In the genomic region with DNA sequence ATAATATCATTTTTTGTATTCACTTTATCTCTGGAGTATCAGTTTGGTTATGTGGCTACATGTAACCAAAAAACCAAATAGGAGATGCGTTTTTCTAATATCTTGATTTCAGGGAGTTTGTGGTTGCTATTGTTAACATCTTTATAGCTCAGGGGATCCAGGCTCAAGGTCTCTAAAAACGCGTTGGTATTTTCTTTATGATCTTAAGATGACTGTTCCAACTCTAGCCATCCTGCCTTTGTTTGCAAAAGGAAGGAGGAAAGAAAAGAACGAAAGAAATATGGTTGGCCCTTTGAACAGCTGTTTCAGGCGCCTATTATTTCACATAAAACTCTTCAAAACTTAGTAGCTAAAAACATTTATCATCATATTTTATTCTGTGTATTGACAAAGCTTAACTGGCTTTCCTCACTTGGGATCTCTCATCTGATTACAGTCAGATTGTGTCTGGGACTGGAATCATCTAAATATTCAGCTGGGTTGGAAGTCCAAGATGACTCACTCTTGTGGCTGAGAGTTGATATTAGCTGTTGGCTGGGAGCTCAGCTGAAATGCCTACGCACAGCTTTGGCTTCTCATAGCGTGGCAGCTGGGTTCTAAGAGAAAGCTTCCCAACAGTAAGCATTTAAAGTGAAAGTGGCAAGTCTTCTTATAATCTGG, we compare ENCODE assay signal across 11 cellular contexts.
A peak's percentile ranks its signal among the peaks of the same experiment; 100 is the strongest.
DNase-seq lines count a peak whose midpoint lies in the region; ATAC-seq, FAIRE-seq and TF ChIP-seq lines count a peak whose summit lies in the region.
"Had no signal": no experiment of that assay in that cellular context is flagged by ENCODE, and none has a peak within 500 bp of the region (broad histone marks: within the 10 kb centered on the region; RNA-seq: fewer than 3 reads in every experiment).

No MANE protein-coding gene starts in this region.

- no peak for TF ChIP-seq POLR2A in K562 (conservative IDR thresholded peaks at IDR 0.05)
- no peak for TF ChIP-seq POLR2A in transverse colon (IDR thresholded peaks at IDR 0.05)
- no peak for TF ChIP-seq POLR2A in GM12892 (IDR thresholded peaks at IDR 0.05; ENCODE audit: low read depth, low read length)

- no peaks in the 10 kb centered on the region for H3K9me1 ChIP-seq in K562 (ENCODE audit: control insufficient read depth, insufficient read depth, low read length)

- H3K9me3 ChIP-seq in K562 (replicated peaks; ENCODE audit: control insufficient read depth, insufficient read depth, low read depth, low read length) (no peaks in the 10 kb centered on the region), transverse colon (no peaks in the 10 kb centered on the region)

- H3K36me3 ChIP-seq in K562 (ENCODE audit: control insufficient read depth, insufficient read depth, low read length), result no peaks in the 10 kb centered on the region
- H3K36me3 ChIP-seq in transverse colon, result no peaks in the 10 kb centered on the region

- TF ChIP-seq CTCF in K562 (IDR thresholded peaks at IDR 0.05 in 2 of 3, conservative IDR thresholded peaks at IDR 0.05 in 1 of 3; ENCODE audit: insufficient read depth in 2 of 3, low read depth in 1 of 3, low read length in 3 of 3) (no peak), transverse colon (IDR thresholded peaks at IDR 0.05) (no peak)

- H4K20me1 ChIP-seq in K562 (replicated peaks; ENCODE audit: control insufficient read depth, insufficient read depth, low read length), result no peaks in the 10 kb centered on the region

- POLR2A ChIA-PET in K562 (lab: Yijun Ruan, JAX), result no interaction called here

- H3K9ac ChIP-seq in K562 (ENCODE audit: insufficient read depth in 1 of 2, low read depth in 2 of 2, low read length in 2 of 2), result no peak overlapping the region

- H3K4me3 ChIP-seq in K562, result no peak overlapping the region
- H3K4me3 ChIP-seq in transverse colon, result no peak overlapping the region

- H3K79me2 ChIP-seq in K562 (ENCODE audit: control insufficient read depth, insufficient read depth, low read length), result no peaks in the 10 kb centered on the region

- TF ChIP-seq RAD21 in K562 (CRISPR knock-in tag; conservative IDR thresholded peaks at IDR 0.05 in 1 of 2, IDR thresholded peaks at IDR 0.05 in 1 of 2), result no peak

- H3K4me1 ChIP-seq in K562 (replicated peaks in 1 of 2; ENCODE audit: control insufficient read depth in 2 of 2, insufficient read depth in 2 of 2, low read length in 2 of 2) (no peaks in the 10 kb centered on the region), transverse colon (peaks cover 0 to 5% (median 0%) of the 10 kb centered on the region in 4 donors)

- CTCF ChIA-PET in K562 (lab: Yijun Ruan, JAX; ENCODE audit: low intra/inter-chr PET ratio), result no interaction called here

- ATAC-seq in K562 (no peak), HG03039 (IDR thresholded peaks at IDR 0.05; ENCODE audit: unreplicated experiment) (no peak)
- ATAC-seq: T-helper 17 cell had no signal

- in situ Hi-C loops in K562 (cut with MboI) (no loop called here), transverse colon (cut with MboI; ENCODE audit: low pct_ligation_motif_present in 1 of 4, low pct_unique_long_range_greater_than_20kb in 1 of 4, low sequenced_read_pairs in 3 of 4) (no loop called here)

- H3K27me3 ChIP-seq in K562 (ENCODE audit: control insufficient read depth in 2 of 2, insufficient read depth in 2 of 2, low read length in 2 of 2), result no peaks in the 10 kb centered on the region
- no peaks in the 10 kb centered on the region for H3K27me3 ChIP-seq in transverse colon

- DNase-seq in DMS53 (lab: John Stamatoyannopoulos, UW) (peak; percentile 21), DMS53 treated with DMSO at 0.1 percent for 48 hours (lab: John Stamatoyannopoulos, UW; ENCODE audit: unreplicated experiment) (no peak), K562 (ENCODE audit: extremely low read depth in 1 of 4, low spot score in 3 of 4) (peak in 2 of 4 experiments; percentile 5 to 9), inferior parietal cortex (ENCODE audit: extremely low spot score) (peak; percentile 36), transverse colon (peak; percentile 12), GM12892 (ENCODE audit: insufficient read length) (no peak)
- no peak for DNase-seq in activated CD4-positive, alpha-beta T cell treated with anti-CD3 and anti-CD28 coated beads, Interleukin-2, amount 50 U/mL, for 1 hour
- DNase-seq: central memory CD4-positive, alpha-beta T cell; T-helper 17 cell had no signal

- no peak overlapping the region; the same call in 1 of the 2 replicates for H2AFZ ChIP-seq in K562 (ENCODE audit: low read depth, low read length)

- H3K27ac ChIP-seq in K562 (ENCODE audit: extremely low read depth, low read depth, low read length) (no peak overlapping the region), transverse colon (no peak overlapping the region)

- 0% methylated on average over 7 of the region's 7 CpGs for WGBS in K562 (ENCODE audit: insufficient coverage, low coverage, missing lambda C conversion rate)
- WGBS in transverse colon (ENCODE audit: low coverage in 1 of 2), 2 donors, result 50 to 62% methylated on average over 5 to 7 of the region's 7 CpGs

- H3K4me2 ChIP-seq in K562 (ENCODE audit: insufficient read depth, low read length), result no peak overlapping the region

- BruUV-seq in K562 (replicated peaks; lab: Mats Ljungman, UMichigan), result no TSS peak

- FAIRE-seq in K562 (lab: Jason Lieb, UNC) (peak; percentile 32), GM12892 (lab: Jason Lieb, UNC) (no peak)
- FAIRE-seq: A204.1 had no signal

- intact Hi-C loops in K562 (cut with micrococcal nuclease) (no loop called here), transverse colon (cut with DNase I; ENCODE audit: low total_unique reads) (no loop called here)

- TF ChIP-seq EP300 in K562 (IDR thresholded peaks at IDR 0.05; ENCODE audit: low read length), result no peak
- TF ChIP-seq EP300 in transverse colon (IDR thresholded peaks at IDR 0.05; ENCODE audit: low read depth), result no peak

TF ChIP-seq in K562, 482 proteins besides CTCF, POLR2A, EP300 and RAD21:
- peak; percentile 56; the same call in 1 of the 2 replicates for TF ChIP-seq JUND (IDR thresholded peaks at IDR 0.05; ENCODE audit: borderline replicate concordance, low read depth, low read length)
- TF ChIP-seq JUND (tag; IDR thresholded peaks at IDR 0.05; ENCODE audit: borderline replicate concordance, low read depth, low read length), result peak; percentile 53; the same call in 1 of the 3 replicates
- TF ChIP-seq ELF1 (tag; IDR thresholded peaks at IDR 0.05), result no peak
- TF ChIP-seq, protein P1, sequence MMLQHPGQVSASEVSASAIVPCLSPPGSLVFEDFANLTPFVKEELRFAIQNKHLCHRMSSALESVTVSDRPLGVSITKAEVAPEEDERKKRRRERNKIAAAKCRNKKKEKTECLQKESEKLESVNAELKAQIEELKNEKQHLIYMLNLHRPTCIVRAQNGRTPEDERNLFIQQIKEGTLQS (IDR thresholded peaks at IDR 0.05), result peak; percentile 24; the same call in 1 of the 2 replicates
- TF ChIP-seq, protein P1 (CRISPR knock-in tag; conservative IDR thresholded peaks at IDR 0.05), result no peak
- no peak for TF ChIP-seq RBFOX2 (IDR thresholded peaks at IDR 0.05; ENCODE audit: low read depth, low read length)
- TF ChIP-seq ZNF445 (CRISPR knock-in tag; IDR thresholded peaks at IDR 0.05; ENCODE audit: low read depth), result no peak

Comparison
In these comparisons a context has a peak if more than half of its experiments do, and no peak if none do; other contexts are left out.
1. DNase-seq: peak in DMS53 (single experiment), inferior parietal cortex (single experiment) and transverse colon (single experiment); none in DMS53 treated with DMSO at 0.1 percent for 48 hours (single experiment), activated CD4-positive, alpha-beta T cell treated with anti-CD3 and anti-CD28 coated beads, Interleukin-2, amount 50 U/mL, for 1 hour (single experiment) and GM12892 (single experiment).